In genomic region chr19:50025022-50025793, GRCh38 we compare ENCODE assay signal across 8 cellular contexts. TPM values are rescaled to one million over a fixed set of nuclear protein-coding genes. Genes with fewer than 3 reads are reported as not detected.
DNase-seq lines count a peak whose midpoint lies in the region; ATAC-seq, FAIRE-seq and TF ChIP-seq lines count a peak whose summit lies in the region.

VRK3 (minus strand) TSS chr19:50025372; CDS start chr19:50016162, 9,210 bp downstream.

- DNase-seq in BE2C (peak; percentile 99), GM19238 (ENCODE audit: insufficient read length, low spot score) (peak; percentile 89), NCI-H524 (lab: John Stamatoyannopoulos, UW) (peak; percentile 100), choroid plexus epithelial cell (ENCODE audit: low read depth) (peak; percentile 100), kidney (peak; percentile 100)
- peak; percentile 98 for DNase-seq in activated CD4-positive, alpha-beta T cell treated with anti-CD3 and anti-CD28 coated beads for 36 hours
- DNase-seq in stimulated activated CD4-positive, alpha-beta T cell treated with anti-CD3 and anti-CD28 coated beads, Interleukin-15, amount 100 ng/mL, for 24 hours, result peak; percentile 98

- peak; percentile 97 for FAIRE-seq in kidney (lab: Jason Lieb, UNC)

- no peak for TF ChIP-seq CTCF in BE2C (IDR thresholded peaks at IDR 0.05; ENCODE audit: low read depth, low read length)
- no peak for TF ChIP-seq CTCF in choroid plexus epithelial cell (conservative IDR thresholded peaks at IDR 0.05; ENCODE audit: low read depth, low read length)
- TF ChIP-seq CTCF in kidney (IDR thresholded peaks at IDR 0.05; ENCODE audit: borderline replicate concordance, extremely low read depth, insufficient read depth), result no peak

- POLR2A ChIA-PET in activated CD4-positive, alpha-beta T cell treated with anti-CD3 and anti-CD28 coated beads for 36 hours (lab: Charles Lee), result interaction anchor here (0.7 kb wide), 1 partner anchor 258 kb away, joined by 3 read pairs; the partner anchor contains the start of gene AP2A1

- H3K4me3 ChIP-seq in BE2C (ENCODE audit: low read depth, low read length), result peak within 1 kb of the TSS; percentile 97
- H3K4me3 ChIP-seq in choroid plexus epithelial cell (ENCODE audit: low read depth, low read length), result peak within 1 kb of the TSS; percentile 100
- H3K4me3 ChIP-seq in kidney (ENCODE audit: low read length in 2 of 2), result peak within 1 kb of the TSS; percentile 98

- H3K4me1 ChIP-seq in BE2C, result no peaks in the 10 kb centered on the region
- peaks cover 12 to 14% of the 10 kb centered on the region in 2 donors for H3K4me1 ChIP-seq in kidney (ENCODE audit: control insufficient read depth in 1 of 2, insufficient read depth in 1 of 2, low read depth in 1 of 2, low read length in 2 of 2)

- no peaks in the 10 kb centered on the region for H3K9me3 ChIP-seq in BE2C
- H3K9me3 ChIP-seq in kidney (ENCODE audit: control insufficient read depth in 1 of 2, low read length in 2 of 2), result no peaks in the 10 kb centered on the region

- H3K27ac ChIP-seq in kidney (ENCODE audit: low read depth in 2 of 2, low read length in 2 of 2), result peak within 1 kb of the TSS; percentile 95 to 97

- no peaks in the 10 kb centered on the region for H3K27me3 ChIP-seq in BE2C

- peak within 1 kb of the TSS; percentile 85 for H3K4me3 Mint-ChIP-seq in activated CD4-positive, alpha-beta T cell treated with anti-CD3 and anti-CD28 coated beads for 36 hours

- CTCF ChIA-PET in activated CD4-positive, alpha-beta T cell treated with anti-CD3 and anti-CD28 coated beads for 36 hours (lab: Charles Lee), result interaction anchor here (0.6 to 1.0 kb wide), 3 partner anchors 15 to 123 kb away, joined by 3 to 4 read pairs (median 3); no protein-coding TSS in a partner anchor

- H3K27me3 Mint-ChIP-seq in activated CD4-positive, alpha-beta T cell treated with anti-CD3 and anti-CD28 coated beads for 36 hours, result no peaks in the 10 kb centered on the region

- peaks cover 6% of the 10 kb centered on the region for H3K9me3 Mint-ChIP-seq in activated CD4-positive, alpha-beta T cell treated with anti-CD3 and anti-CD28 coated beads for 36 hours (ENCODE audit: low read depth)

- peaks cover 44% of the 10 kb centered on the region for H3K4me1 Mint-ChIP-seq in activated CD4-positive, alpha-beta T cell treated with anti-CD3 and anti-CD28 coated beads for 36 hours

- peak within 1 kb of the TSS; percentile 95 for H3K27ac Mint-ChIP-seq in activated CD4-positive, alpha-beta T cell treated with anti-CD3 and anti-CD28 coated beads for 36 hours

- intact Hi-C loops in activated CD4-positive, alpha-beta T cell treated with anti-CD3 and anti-CD28 coated beads for 36 hours (cut with DNase I, micrococcal nuclease), result loop anchor here (1.0 to 5.0 kb wide), 23 partner anchors 26 to 1083 kb away; partner anchors contain the start of genes ATF5 (in 2 of the 2), NUP62 (in 2 of the 2), AKT1S1 (in 1 of the 2) and CTU1 (in 1 of the 2)
- intact Hi-C loops in kidney (cut with DNase I), result no loop called here

- peak within 1 kb of the TSS; percentile 97 to 98 for H3K9ac ChIP-seq in kidney (ENCODE audit: low read length in 2 of 2)

- peaks cover 23% of the 10 kb centered on the region for H3K36me3 Mint-ChIP-seq in activated CD4-positive, alpha-beta T cell treated with anti-CD3 and anti-CD28 coated beads for 36 hours (ENCODE audit: low read depth)

- peak; percentile 86 for ATAC-seq in HG03442 (IDR thresholded peaks at IDR 0.05; ENCODE audit: unreplicated experiment)
- ATAC-seq in activated CD4-positive, alpha-beta T cell treated with anti-CD3 and anti-CD28 coated beads for 36 hours, result peak; percentile 91

- H3K36me3 ChIP-seq in BE2C (no peaks in the 10 kb centered on the region), kidney (ENCODE audit: control insufficient read depth in 1 of 2, insufficient read depth in 2 of 2, low read length in 2 of 2) (peaks cover 0 to 3% of the 10 kb centered on the region in 2 donors)

RNA-seq across cellular contexts. Expression of gene VRK3, which starts in this region (rescaled TPM):
- polyA plus RNA-seq in BE2C (2012; ENCODE audit: insufficient read depth, insufficient read length, low read depth), result 19.7 TPM
- total RNA-seq in activated CD4-positive, alpha-beta T cell treated with anti-CD3 and anti-CD28 coated beads for 36 hours, result 10 to 100 TPM; 52.4 to 61.2 TPM
- 53.2 TPM for total RNA-seq in kidney
- polyA plus RNA-seq in kidney (ENCODE audit: insufficient read depth, low read depth, low replicate concordance), result 69.0 TPM

Comparison
In these comparisons a context has a peak if more than half of its experiments do, and no peak if none do; other contexts are left out.
1. Peak in every context shown above with its lines: DNase-seq, ATAC-seq, H3K4me3 ChIP-seq and H3K27ac ChIP-seq.